ENCODE assay signal across 8 cellular contexts in genomic region chr20:44965651-44966029, GRCh38. TPM values are rescaled to one million over a fixed set of nuclear protein-coding genes. Genes with fewer than 3 reads are reported as not detected.
A peak's percentile ranks its signal among the peaks of the same experiment; 100 is the strongest.
DNase-seq lines count a peak whose midpoint lies in the region; ATAC-seq and TF ChIP-seq lines count a peak whose summit lies in the region.

No MANE protein-coding gene starts in this region.

- TF ChIP-seq EP300 in neural cell (conservative IDR thresholded peaks at IDR 0.05; ENCODE audit: poor library complexity, severe bottlenecking): no peak

- H3K4me3 ChIP-seq in BE2C (ENCODE audit: low read depth, low read length): peak overlapping the region; percentile 96
- peak overlapping the region; percentile 85 for H3K4me3 ChIP-seq in NB4 (ENCODE audit: low read depth, low read length)
- peak overlapping the region; percentile 94 for H3K4me3 ChIP-seq in effector memory CD4-positive, alpha-beta T cell (ENCODE audit: insufficient read depth, low read depth, low read length, poor library complexity, severe bottlenecking)
- H3K4me3 ChIP-seq in neural cell (ENCODE audit: low read length): peak overlapping the region; percentile 85

- TF ChIP-seq POLR2A in NB4 (IDR thresholded peaks at IDR 0.05; ENCODE audit: extremely low read depth, insufficient read length): no peak

- H3K27me3 ChIP-seq in BE2C (no peaks in the 10 kb centered on the region), neural cell (ENCODE audit: insufficient read depth, low read depth, low read length) (no peaks in the 10 kb centered on the region)
- H3K27me3 ChIP-seq in effector memory CD4-positive, alpha-beta T cell (replicated peaks; ENCODE audit: control insufficient read depth, insufficient read depth, low read length, poor library complexity, severe bottlenecking): no peaks in the 10 kb centered on the region

- DNase-seq in BE2C (no peak), NB4 (ENCODE audit: low read depth) (no peak), NCI-H82 (lab: John Stamatoyannopoulos, UW) (no peak), omental fat pad (ENCODE audit: low spot score) (no peak), AG20443 (ENCODE audit: low spot score) (no peak)
- no peak for DNase-seq in effector memory CD4-positive, alpha-beta T cell

- peak overlapping the region; percentile 91 for H3K27ac ChIP-seq in effector memory CD4-positive, alpha-beta T cell (ENCODE audit: insufficient read depth, low read length, poor library complexity, severe bottlenecking)
- peak overlapping the region; percentile 69 for H3K27ac ChIP-seq in neural cell (ENCODE audit: low read length)

- H4K20me1 ChIP-seq in neural cell (ENCODE audit: insufficient read depth): no peaks in the 10 kb centered on the region

- H3F3A ChIP-seq in neural cell (ENCODE audit: insufficient read depth, low read length, poor library complexity, severe bottlenecking): no peaks in the 10 kb centered on the region

- H3K36me3 ChIP-seq in BE2C (no peaks in the 10 kb centered on the region), neural cell (ENCODE audit: insufficient read depth, low read length) (no peaks in the 10 kb centered on the region)
- no peaks in the 10 kb centered on the region for H3K36me3 ChIP-seq in effector memory CD4-positive, alpha-beta T cell (ENCODE audit: control insufficient read depth, insufficient read depth, low read length)

- ATAC-seq in omental fat pad (ENCODE audit: low FRiP score) (no peak), GM21390 (IDR thresholded peaks at IDR 0.05; ENCODE audit: unreplicated experiment) (no peak)

- peak overlapping the region; percentile 80 for H3K9ac ChIP-seq in neural cell (ENCODE audit: low read length)

- TF ChIP-seq CTCF in BE2C (IDR thresholded peaks at IDR 0.05; ENCODE audit: low read depth, low read length) (no peak), NB4 (IDR thresholded peaks at IDR 0.05; ENCODE audit: low read depth, low read length) (no peak), neural cell (IDR thresholded peaks at IDR 0.05; ENCODE audit: poor library complexity, severe bottlenecking) (no peak), omental fat pad (IDR thresholded peaks at IDR 0.05) (no peak)

- H3K79me2 ChIP-seq in neural cell (replicated peaks; ENCODE audit: insufficient read depth, low read length): peaks cover 30% of the 10 kb centered on the region

- H3K4me2 ChIP-seq in neural cell (ENCODE audit: low read length): peak overlapping the region; percentile 68

- H3K9me3 ChIP-seq in BE2C (no peaks in the 10 kb centered on the region), neural cell (ENCODE audit: low read length) (no peaks in the 10 kb centered on the region)
- H3K9me3 ChIP-seq in effector memory CD4-positive, alpha-beta T cell (ENCODE audit: control insufficient read depth, low read length): no peaks in the 10 kb centered on the region

- TF ChIP-seq RAD21 in neural cell (conservative IDR thresholded peaks at IDR 0.05): no peak

- H3K4me1 ChIP-seq in BE2C: peaks cover 9% of the 10 kb centered on the region
- peaks cover 1% of the 10 kb centered on the region for H3K4me1 ChIP-seq in effector memory CD4-positive, alpha-beta T cell (ENCODE audit: control insufficient read depth, insufficient read depth, low read length, poor library complexity, severe bottlenecking)

- no peaks in the 10 kb centered on the region for H3K9me2 ChIP-seq in neural cell (ENCODE audit: insufficient read depth, low read length)

- H2AFZ ChIP-seq in neural cell (ENCODE audit: low read depth, low read length): peak overlapping the region; percentile 90

TF ChIP-seq in neural cell, 6 proteins besides CTCF, POLR2A, EP300 and RAD21:
- TF ChIP-seq EZH2 (IDR thresholded peaks at IDR 0.05; ENCODE audit: borderline replicate concordance, insufficient read depth, low read length, poor library complexity, severe bottlenecking) (no peak), TAF1 (IDR thresholded peaks at IDR 0.05; ENCODE audit: low read depth) (no peak), POLR2AphosphoS5 (IDR thresholded peaks at IDR 0.05) (no peak), SMC3 (conservative IDR thresholded peaks at IDR 0.05; ENCODE audit: poor library complexity) (no peak), MXI1 (conservative IDR thresholded peaks at IDR 0.05; ENCODE audit: poor library complexity, severe bottlenecking) (no peak)
- TF ChIP-seq, protein P1, sequence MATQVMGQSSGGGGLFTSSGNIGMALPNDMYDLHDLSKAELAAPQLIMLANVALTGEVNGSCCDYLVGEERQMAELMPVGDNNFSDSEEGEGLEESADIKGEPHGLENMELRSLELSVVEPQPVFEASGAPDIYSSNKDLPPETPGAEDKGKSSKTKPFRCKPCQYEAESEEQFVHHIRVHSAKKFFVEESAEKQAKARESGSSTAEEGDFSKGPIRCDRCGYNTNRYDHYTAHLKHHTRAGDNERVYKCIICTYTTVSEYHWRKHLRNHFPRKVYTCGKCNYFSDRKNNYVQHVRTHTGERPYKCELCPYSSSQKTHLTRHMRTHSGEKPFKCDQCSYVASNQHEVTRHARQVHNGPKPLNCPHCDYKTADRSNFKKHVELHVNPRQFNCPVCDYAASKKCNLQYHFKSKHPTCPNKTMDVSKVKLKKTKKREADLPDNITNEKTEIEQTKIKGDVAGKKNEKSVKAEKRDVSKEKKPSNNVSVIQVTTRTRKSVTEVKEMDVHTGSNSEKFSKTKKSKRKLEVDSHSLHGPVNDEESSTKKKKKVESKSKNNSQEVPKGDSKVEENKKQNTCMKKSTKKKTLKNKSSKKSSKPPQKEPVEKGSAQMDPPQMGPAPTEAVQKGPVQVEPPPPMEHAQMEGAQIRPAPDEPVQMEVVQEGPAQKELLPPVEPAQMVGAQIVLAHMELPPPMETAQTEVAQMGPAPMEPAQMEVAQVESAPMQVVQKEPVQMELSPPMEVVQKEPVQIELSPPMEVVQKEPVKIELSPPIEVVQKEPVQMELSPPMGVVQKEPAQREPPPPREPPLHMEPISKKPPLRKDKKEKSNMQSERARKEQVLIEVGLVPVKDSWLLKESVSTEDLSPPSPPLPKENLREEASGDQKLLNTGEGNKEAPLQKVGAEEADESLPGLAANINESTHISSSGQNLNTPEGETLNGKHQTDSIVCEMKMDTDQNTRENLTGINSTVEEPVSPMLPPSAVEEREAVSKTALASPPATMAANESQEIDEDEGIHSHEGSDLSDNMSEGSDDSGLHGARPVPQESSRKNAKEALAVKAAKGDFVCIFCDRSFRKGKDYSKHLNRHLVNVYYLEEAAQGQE (IDR thresholded peaks at IDR 0.05; ENCODE audit: borderline replicate concordance): no peak

RNA-seq across cellular contexts. Expression of gene STK4, which starts 0.7 kb away (rescaled TPM):
- polyA plus RNA-seq in BE2C (2012; ENCODE audit: insufficient read depth, insufficient read length, low read depth): 12.8 TPM
- 12.5 and 14.0 TPM in 2 replicates for polyA plus RNA-seq in neural cell
- 49.4 and 52.2 TPM in 2 replicates for polyA minus RNA-seq in neural cell
- 10 to 100 TPM; 26.4 to 51.9 (median 38.6) TPM for total RNA-seq in omental fat pad

RNA-seq across cellular contexts. Expression of gene TOMM34, which starts 5.4 kb away (rescaled TPM):
- polyA plus RNA-seq in BE2C (2012; ENCODE audit: insufficient read depth, insufficient read length, low read depth): 48.2 TPM
- 10.0 and 11.7 TPM in 2 replicates for polyA plus RNA-seq in neural cell
- 7.9 and 9.0 TPM in 2 replicates for polyA minus RNA-seq in neural cell
- 10 to 100 TPM in 3 of 4 donors, 1 to 10 TPM in 1; 9.1 to 23.9 (median 12.1) TPM for total RNA-seq in omental fat pad

RNA-seq across cellular contexts. Expression of gene PABPC1L, which starts 55.8 kb away (rescaled TPM):
- 17.0 TPM for polyA plus RNA-seq in BE2C (2012; ENCODE audit: insufficient read depth, insufficient read length, low read depth)
- polyA plus RNA-seq in neural cell: 3.6 and 6.2 TPM in 2 replicates
- polyA minus RNA-seq in neural cell: 2.7 and 3.5 TPM in 2 replicates
- total RNA-seq in omental fat pad: 10 to 100 TPM in 2 of 4 donors, 1 to 10 TPM in 2; 5.1 to 17.1 (median 10.3) TPM
